In genomic region chr5:132293992-132294727, GRCh38 we compare ENCODE assay signal across 8 cellular contexts. TPM values are rescaled to one million over a fixed set of nuclear protein-coding genes. Genes with fewer than 3 reads are reported as not detected.
DNase-seq lines count a peak whose midpoint lies in the region; ATAC-seq and TF ChIP-seq lines count a peak whose summit lies in the region.

Gene SLC22A4 (plus strand): TSS chr5:132294394. CDS start chr5:132294617, 223 bp downstream.

- peak within 1 kb of the TSS; percentile 45 to 82 for H3K4me3 ChIP-seq in DND-41 (ENCODE audit: low read depth in 1 of 2, low read length in 2 of 2)
- peak within 1 kb of the TSS; percentile 73 for H3K4me3 ChIP-seq in Karpas-422 (ENCODE audit: low read length)
- H3K4me3 ChIP-seq in foreskin fibroblast (ENCODE audit: low read depth in 1 of 2, low read length in 2 of 2), result peak within 1 kb of the TSS; percentile 84 to 86
- H3K4me3 ChIP-seq in stomach, result peak within 1 kb of the TSS; percentile 54 to 75 (median 67)

- H4K20me1 ChIP-seq in DND-41 (ENCODE audit: insufficient read depth, low read length), result no peaks in the 10 kb centered on the region
- H4K20me1 ChIP-seq in Karpas-422 (ENCODE audit: insufficient read depth, low read depth, low read length), result no peaks in the 10 kb centered on the region

- H3K27ac Mint-ChIP-seq in neural crest cell (ENCODE audit: unreplicated experiment), result peak within 1 kb of the TSS; percentile 99

- no peaks in the 10 kb centered on the region for H3K9me2 ChIP-seq in Karpas-422 (replicated peaks; ENCODE audit: insufficient read depth, low read length)

- ATAC-seq in DND-41 (ENCODE audit: insufficient read depth, low read depth) (peak; percentile 87), GM21825 (IDR thresholded peaks at IDR 0.05; ENCODE audit: unreplicated experiment) (peak; percentile 61)

- peak within 1 kb of the TSS; percentile 91 for H3K4me3 Mint-ChIP-seq in neural crest cell

- TF ChIP-seq CTCF in DND-41 (IDR thresholded peaks at IDR 0.05; ENCODE audit: borderline replicate concordance, extremely low read depth, low read length, poor library complexity, severe bottlenecking), result no peak
- TF ChIP-seq CTCF in foreskin fibroblast (IDR thresholded peaks at IDR 0.05; ENCODE audit: low read depth, low read length), result no peak
- TF ChIP-seq CTCF in neural crest cell (conservative IDR thresholded peaks at IDR 0.05), result peak; percentile 4
- peak in 1 of 7 experiments; percentile 6 for TF ChIP-seq CTCF in stomach (IDR thresholded peaks at IDR 0.05)

- WGBS in stomach, 5 donors, result 0% methylated on average over 21 to 62 of the region's 63 CpGs

- no peak for TF ChIP-seq EP300 in stomach (IDR thresholded peaks at IDR 0.05)

- H3K4me2 ChIP-seq in DND-41 (ENCODE audit: insufficient read depth, low read length) (peak within 1 kb of the TSS; percentile 98), Karpas-422 (ENCODE audit: low read depth, low read length, poor library complexity, severe bottlenecking) (peak within 1 kb of the TSS; percentile 96)

- H3K27ac ChIP-seq in DND-41 (ENCODE audit: low read length) (peak within 1 kb of the TSS; percentile 79), Karpas-422 (ENCODE audit: low read length) (no peak within 1 kb of the TSS), stomach (peak within 1 kb of the TSS; percentile 69 to 99 (median 94))

- H3K36me3 ChIP-seq in DND-41 (ENCODE audit: insufficient read depth, low read length) (no peaks in the 10 kb centered on the region), Karpas-422 (ENCODE audit: insufficient read depth, low read length) (no peaks in the 10 kb centered on the region), stomach (no peaks in the 10 kb centered on the region)

- peaks cover 26% of the 10 kb centered on the region for H3K27me3 Mint-ChIP-seq in neural crest cell (ENCODE audit: low read depth)

- peak within 1 kb of the TSS; percentile 84 for H3K9ac ChIP-seq in DND-41 (ENCODE audit: low read depth, low read length)
- peak within 1 kb of the TSS; percentile 74 for H3K9ac ChIP-seq in Karpas-422 (ENCODE audit: low read length)

- peaks cover 31% of the 10 kb centered on the region for H3K4me1 ChIP-seq in DND-41 (ENCODE audit: insufficient read depth, low read length)
- H3K4me1 ChIP-seq in Karpas-422 (ENCODE audit: low read length), result peaks cover 29% of the 10 kb centered on the region
- peaks cover 15 to 30% (median 28%) of the 10 kb centered on the region in 4 donors for H3K4me1 ChIP-seq in stomach

- peak; percentile 92 for DNase-seq in DND-41
- DNase-seq in Karpas-422, result peak; percentile 84
- DNase-seq in activated gamma-delta T cell treated with anti-CD3 and anti-CD28 coated beads, Interleukin-2, amount 50 U/mL, for 16 hours (ENCODE audit: low read depth), result peak; percentile 68
- peak; percentile 96 to 98 for DNase-seq in foreskin fibroblast
- DNase-seq in neural crest cell (ENCODE audit: low read depth, low spot score), result peak; percentile 89
- peak; percentile 80 for DNase-seq in stomach

- TF ChIP-seq POLR2A in Raji (IDR thresholded peaks at IDR 0.05; ENCODE audit: insufficient read depth, low read depth, low read length), result 0 out of 2 replicates have a peak, but pooled peaks have one; percentile 50
- TF ChIP-seq POLR2A in stomach (IDR thresholded peaks at IDR 0.05), result no peak

- peaks cover 17% of the 10 kb centered on the region for H3K4me1 Mint-ChIP-seq in neural crest cell

- peaks cover 38% of the 10 kb centered on the region for H3K27me3 ChIP-seq in DND-41 (ENCODE audit: insufficient read depth, low read length, poor library complexity)
- no peaks in the 10 kb centered on the region for H3K27me3 ChIP-seq in Karpas-422 (ENCODE audit: low read length)
- no peaks in the 10 kb centered on the region for H3K27me3 ChIP-seq in stomach

- no peaks in the 10 kb centered on the region for H3K36me3 Mint-ChIP-seq in neural crest cell (ENCODE audit: low read depth)

- H3K9me3 ChIP-seq in DND-41 (ENCODE audit: insufficient read depth, low read length, severe bottlenecking), result no peaks in the 10 kb centered on the region
- H3K9me3 ChIP-seq in Karpas-422 (ENCODE audit: low read length), result no peaks in the 10 kb centered on the region
- H3K9me3 ChIP-seq in stomach, result no peaks in the 10 kb centered on the region

- intact Hi-C loops in stomach (cut with DNase I; ENCODE audit: low total_unique reads), result no loop called here

- H2AFZ ChIP-seq in DND-41 (ENCODE audit: low read depth, low read length), result peak within 1 kb of the TSS; percentile 98
- H2AFZ ChIP-seq in Karpas-422 (ENCODE audit: low read length), result peak within 1 kb of the TSS; percentile 99

- H3K9me3 Mint-ChIP-seq in neural crest cell, result no peaks in the 10 kb centered on the region

- no peaks in the 10 kb centered on the region for H3K79me2 ChIP-seq in DND-41 (ENCODE audit: insufficient read depth, low read length)
- H3K79me2 ChIP-seq in Karpas-422 (ENCODE audit: low read length), result no peaks in the 10 kb centered on the region

RNA-seq across cellular contexts. Expression of gene SLC22A4, which starts in this region (rescaled TPM):
- 0.52 TPM in 1 of 2 replicates, not detected in the other for total RNA-seq in Karpas-422 (2014; rRNA removed; shearing (Covaris generic); ENCODE audit: low replicate concordance)
- total RNA-seq in neural crest cell (0.47 and 0.68 TPM in 2 replicates), stomach (10 to 100 TPM in 1 of 5 donors, 1 to 10 TPM in 1, under 1 TPM in 1, not detected in 2; 0.37 to 24.5 (median 6.1) TPM)
- polyA plus RNA-seq in stomach, result under 1 TPM; 0.31 to 0.61 (median 0.45) TPM

Comparison
In these comparisons a context has a peak if more than half of its experiments do, and no peak if none do; other contexts are left out.
1. Peak in DNase-seq, H3K4me3 ChIP-seq, H3K9ac ChIP-seq and H3K4me2 ChIP-seq in Karpas-422; RNA of the gene not detected or under 1 TPM.
2. Peak in DNase-seq in neural crest cell; RNA of the gene not detected or under 1 TPM.